ENCODE assay signal across 19 cellular contexts in the genomic region with DNA sequence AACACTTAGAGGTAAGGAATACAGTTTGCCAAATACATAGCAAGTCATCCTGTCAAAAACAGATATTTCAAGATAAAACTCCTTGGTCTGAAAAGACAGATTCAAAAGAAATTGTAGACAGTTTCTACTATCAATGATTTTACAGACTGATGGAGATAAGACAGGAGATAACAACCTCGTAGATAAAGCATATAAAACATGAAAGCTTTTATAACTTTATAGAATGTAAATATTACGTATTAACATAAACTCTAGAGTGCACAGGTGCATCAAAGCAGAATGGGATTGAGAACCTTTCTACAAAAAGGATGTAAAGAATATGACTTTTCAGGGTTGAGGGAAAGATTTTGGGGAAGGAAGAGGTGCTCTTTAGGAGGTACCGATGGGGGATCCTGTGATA.
A peak's percentile ranks its signal among the peaks of the same experiment; 100 is the strongest.
DNase-seq lines count a peak whose midpoint lies in the region; ATAC-seq and TF ChIP-seq lines count a peak whose summit lies in the region.
"Had no signal": no experiment of that assay in that cellular context is flagged by ENCODE, and none has a peak within 500 bp of the region (broad histone marks: within the 10 kb centered on the region; RNA-seq: fewer than 3 reads in every experiment).

No MANE protein-coding gene starts in this region.

- no peaks in the 10 kb centered on the region for H3K9me3 ChIP-seq in HUES48 (ENCODE audit: control insufficient read depth, insufficient read depth, low read length)
- no peaks in the 10 kb centered on the region for H3K9me3 ChIP-seq in mucosa of descending colon
- H3K9me3 ChIP-seq in thoracic aorta: no peaks in the 10 kb centered on the region
- no peaks in the 10 kb centered on the region for H3K9me3 ChIP-seq in neuronal stem cell (replicated peaks in 1 of 2; ENCODE audit: control insufficient read depth in 2 of 2, insufficient read depth in 1 of 2, low read depth in 1 of 2, low read length in 2 of 2)
- H3K9me3 ChIP-seq in sigmoid colon: no peaks in the 10 kb centered on the region

- H3K14ac ChIP-seq in neuronal stem cell (ENCODE audit: low read length): no peak overlapping the region

- H2AK5ac ChIP-seq in neuronal stem cell (ENCODE audit: low read depth, low read length): no peak overlapping the region

- H3K27me3 ChIP-seq in HUES48 (ENCODE audit: control insufficient read depth, insufficient read depth, low read length) (no peaks in the 10 kb centered on the region), thoracic aorta (replicated peaks; ENCODE audit: insufficient read depth) (no peaks in the 10 kb centered on the region), neuronal stem cell (ENCODE audit: control insufficient read depth in 3 of 3, insufficient read depth in 3 of 3, low read depth in 1 of 3, low read length in 3 of 3) (no peaks in the 10 kb centered on the region), sigmoid colon (no peaks in the 10 kb centered on the region)

- ATAC-seq in WTC11: no peak
- ATAC-seq in mucosa of descending colon: peak; percentile 55
- no peak for ATAC-seq in thoracic aorta (ENCODE audit: insufficient number of reproducible peaks, low FRiP score, low read depth)
- ATAC-seq: Right ventricle myocardium inferior had no signal

- H4K91ac ChIP-seq in neuronal stem cell (ENCODE audit: low read depth, low read length, poor library complexity): no peak overlapping the region

- no peak for TF ChIP-seq EP300 in sigmoid colon (IDR thresholded peaks at IDR 0.05)

- DNase-seq in WTC11 (ENCODE audit: low spot score) (no peak), mucosa of descending colon (no peak), thoracic aorta (ENCODE audit: low spot score) (no peak), neuronal stem cell (ENCODE audit: low spot score) (no peak), sigmoid colon (no peak), globus pallidus (ENCODE audit: low spot score) (no peak)
- DNase-seq: CD4-positive, alpha-beta T cell; COR-L47; DND-41; GM23248; Kasumi-1; NCI-H1417; NCI-H1694 treated with DMSO at 0.1 percent for 48 hours; NCI-H2081 treated with DMSO at 0.1 percent for 48 hours; NCI-H2171 treated with DMSO at 0.1 percent for 48 hours; NCI-H524 treated with DMSO at 0.1 percent for 48 hours; NCI-H82 had no signal

- H3K27ac ChIP-seq in HUES48 (ENCODE audit: low read depth, low read length): peak overlapping the region; percentile 90
- H3K27ac ChIP-seq in thoracic aorta: peak overlapping the region; percentile 70 to 76
- no peak overlapping the region for H3K27ac ChIP-seq in neuronal stem cell (replicated peaks; ENCODE audit: low read length)
- H3K27ac ChIP-seq in sigmoid colon: no peak overlapping the region
- H3K27ac ChIP-seq: GM23248 had no signal

- WGBS in neuronal stem cell (ENCODE audit: extremely low coverage in 2 of 2, insufficient read length in 2 of 2, insufficient replicate concordance in 1 of 2), 2 donors: no CpG with 5 or more reads among the region's 3 CpGs
- 29 to 61% methylated on average over 3 of the region's 3 CpGs for WGBS in sigmoid colon, 2 donors

- no peaks in the 10 kb centered on the region for H3K36me3 ChIP-seq in HUES48 (ENCODE audit: control insufficient read depth, insufficient read depth, low read length)
- no peaks in the 10 kb centered on the region for H3K36me3 ChIP-seq in mucosa of descending colon (ENCODE audit: low read depth)
- H3K36me3 ChIP-seq in thoracic aorta: no peaks in the 10 kb centered on the region
- H3K36me3 ChIP-seq in neuronal stem cell (replicated peaks in 1 of 2; ENCODE audit: control insufficient read depth in 2 of 2, insufficient read depth in 2 of 2, low read length in 2 of 2): no peaks in the 10 kb centered on the region
- H3K36me3 ChIP-seq in sigmoid colon: no peaks in the 10 kb centered on the region

- no peak overlapping the region for H3K18ac ChIP-seq in neuronal stem cell (ENCODE audit: low read length)

- H3K4me1 Mint-ChIP-seq in WTC11: peaks cover 37% of the 10 kb centered on the region

- no peak overlapping the region for H2BK12ac ChIP-seq in neuronal stem cell (ENCODE audit: low read length)

- CTCF ChIA-PET in WTC11 (lab: Charles Lee): no interaction called here

- no peaks in the 10 kb centered on the region for H3K27me3 Mint-ChIP-seq in WTC11 (ENCODE audit: low read depth)
- H3K27me3 Mint-ChIP-seq: CD4-positive, alpha-beta T cell had no signal

- no peak for TF ChIP-seq POLR2A in sigmoid colon (IDR thresholded peaks at IDR 0.05)

- H3K9me3 Mint-ChIP-seq in WTC11: peaks cover 9% of the 10 kb centered on the region
- H3K9me3 Mint-ChIP-seq: CD4-positive, alpha-beta T cell had no signal

- TF ChIP-seq CTCF in WTC11 (IDR thresholded peaks at IDR 0.05) (no peak), mucosa of descending colon (IDR thresholded peaks at IDR 0.05) (no peak), thoracic aorta (IDR thresholded peaks at IDR 0.05) (no peak), sigmoid colon (IDR thresholded peaks at IDR 0.05) (no peak)

- no peak overlapping the region for H3K23ac ChIP-seq in neuronal stem cell (ENCODE audit: low read depth, low read length, poor library complexity)

- no peak overlapping the region for H3K4me3 Mint-ChIP-seq in WTC11
- H3K4me3 Mint-ChIP-seq: CD4-positive, alpha-beta T cell had no signal

- H2BK15ac ChIP-seq in neuronal stem cell (ENCODE audit: low read length): no peak overlapping the region

- no peak overlapping the region for H2BK120ac ChIP-seq in neuronal stem cell (ENCODE audit: low read depth, low read length)

- POLR2A ChIA-PET in WTC11 (lab: Charles Lee): no interaction called here

- H2AFZ ChIP-seq in neuronal stem cell (ENCODE audit: low read length): no peak overlapping the region
- H2AFZ ChIP-seq: GM23248 had no signal

- no peak overlapping the region for H3K4me2 ChIP-seq in neuronal stem cell (ENCODE audit: insufficient read depth, low read length, poor library complexity, severe bottlenecking)

- H3K9ac ChIP-seq in HUES48 (ENCODE audit: low read depth, low read length) (no peak overlapping the region), neuronal stem cell (ENCODE audit: low read depth, low read length, poor library complexity) (no peak overlapping the region)
- H3K9ac ChIP-seq: GM23248 had no signal

- no peak overlapping the region for H4K8ac ChIP-seq in neuronal stem cell (ENCODE audit: low read depth, low read length)

- intact Hi-C loops in mucosa of descending colon (cut with DNase I, micrococcal nuclease) (no loop called here), sigmoid colon (cut with DNase I) (no loop called here)

- H3K4me1 ChIP-seq in HUES48 (ENCODE audit: control insufficient read depth, insufficient read depth, low read length) (peaks cover 28% of the 10 kb centered on the region), mucosa of descending colon (ENCODE audit: low read depth) (no peaks in the 10 kb centered on the region), thoracic aorta (ENCODE audit: control insufficient read depth in 1 of 2, low read depth in 2 of 2) (peaks cover 27 to 47% of the 10 kb centered on the region in 2 donors), neuronal stem cell (ENCODE audit: control insufficient read depth in 2 of 2, insufficient read depth in 1 of 2, low read depth in 1 of 2, low read length in 2 of 2) (peaks cover 0 to 1% of the 10 kb centered on the region in 2 donors), sigmoid colon (peaks cover 0 to 25% (median 13%) of the 10 kb centered on the region in 4 donors)

- no peaks in the 10 kb centered on the region for H3K36me3 Mint-ChIP-seq in WTC11

- no peaks in the 10 kb centered on the region for H3K79me1 ChIP-seq in neuronal stem cell (ENCODE audit: low read depth, low read length)

- no peak overlapping the region for H2BK5ac ChIP-seq in neuronal stem cell (ENCODE audit: low read length)

- no peak overlapping the region for H3K4me3 ChIP-seq in HUES48 (ENCODE audit: low read depth, low read length)
- H3K4me3 ChIP-seq in mucosa of descending colon: no peak overlapping the region
- no peak overlapping the region for H3K4me3 ChIP-seq in thoracic aorta
- H3K4me3 ChIP-seq in neuronal stem cell (ENCODE audit: low read length in 2 of 2): no peak overlapping the region
- H3K4me3 ChIP-seq in sigmoid colon: no peak overlapping the region
- H3K4me3 ChIP-seq: GM23248 had no signal

- H3K27ac Mint-ChIP-seq in WTC11: peak overlapping the region; percentile 77
- H3K27ac Mint-ChIP-seq: CD4-positive, alpha-beta T cell had no signal

- H3K4ac ChIP-seq in neuronal stem cell (ENCODE audit: low read length): no peak overlapping the region

TF ChIP-seq in WTC11, 78 proteins besides CTCF, POLR2A, EP300 and RAD21 (continues in another document):
- no peak for TF ChIP-seq SMAD3 (CRISPR knock-in tag; IDR thresholded peaks at IDR 0.05; ENCODE audit: borderline replicate concordance)
- no peak for TF ChIP-seq ZNF219 (CRISPR knock-in tag; IDR thresholded peaks at IDR 0.05; ENCODE audit: borderline replicate concordance)
- no peak for TF ChIP-seq MAX (CRISPR knock-in tag; IDR thresholded peaks at IDR 0.05)
- no peak for TF ChIP-seq CREM (CRISPR knock-in tag; IDR thresholded peaks at IDR 0.05)
- TF ChIP-seq CBFB (CRISPR knock-in tag; IDR thresholded peaks at IDR 0.05; ENCODE audit: low read depth): no peak
- TF ChIP-seq ZNF232 (CRISPR knock-in tag; IDR thresholded peaks at IDR 0.05): no peak
- TF ChIP-seq, protein P1, sequence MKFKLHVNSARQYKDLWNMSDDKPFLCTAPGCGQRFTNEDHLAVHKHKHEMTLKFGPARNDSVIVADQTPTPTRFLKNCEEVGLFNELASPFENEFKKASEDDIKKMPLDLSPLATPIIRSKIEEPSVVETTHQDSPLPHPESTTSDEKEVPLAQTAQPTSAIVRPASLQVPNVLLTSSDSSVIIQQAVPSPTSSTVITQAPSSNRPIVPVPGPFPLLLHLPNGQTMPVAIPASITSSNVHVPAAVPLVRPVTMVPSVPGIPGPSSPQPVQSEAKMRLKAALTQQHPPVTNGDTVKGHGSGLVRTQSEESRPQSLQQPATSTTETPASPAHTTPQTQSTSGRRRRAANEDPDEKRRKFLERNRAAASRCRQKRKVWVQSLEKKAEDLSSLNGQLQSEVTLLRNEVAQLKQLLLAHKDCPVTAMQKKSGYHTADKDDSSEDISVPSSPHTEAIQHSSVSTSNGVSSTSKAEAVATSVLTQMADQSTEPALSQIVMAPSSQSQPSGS (CRISPR knock-in tag; IDR thresholded peaks at IDR 0.05; ENCODE audit: borderline replicate concordance, low read depth): no peak
- no peak for TF ChIP-seq NR3C1 (CRISPR knock-in tag; conservative IDR thresholded peaks at IDR 0.05; ENCODE audit: low read depth)
- TF ChIP-seq, protein P2, sequence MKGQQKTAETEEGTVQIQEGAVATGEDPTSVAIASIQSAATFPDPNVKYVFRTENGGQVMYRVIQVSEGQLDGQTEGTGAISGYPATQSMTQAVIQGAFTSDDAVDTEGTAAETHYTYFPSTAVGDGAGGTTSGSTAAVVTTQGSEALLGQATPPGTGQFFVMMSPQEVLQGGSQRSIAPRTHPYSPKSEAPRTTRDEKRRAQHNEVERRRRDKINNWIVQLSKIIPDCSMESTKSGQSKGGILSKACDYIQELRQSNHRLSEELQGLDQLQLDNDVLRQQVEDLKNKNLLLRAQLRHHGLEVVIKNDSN (CRISPR knock-in tag; IDR thresholded peaks at IDR 0.05): no peak
- TF ChIP-seq ESRRA (CRISPR knock-in tag; IDR thresholded peaks at IDR 0.05; ENCODE audit: borderline replicate concordance): no peak

Comparison
In these comparisons a context has a peak if more than half of its experiments do, and no peak if none do; other contexts are left out.
1. H3K27ac ChIP-seq: peak in HUES48 (single experiment) and thoracic aorta (2 of 2); none in neuronal stem cell (single experiment) and sigmoid colon (0 of 4).